In the genomic region with DNA sequence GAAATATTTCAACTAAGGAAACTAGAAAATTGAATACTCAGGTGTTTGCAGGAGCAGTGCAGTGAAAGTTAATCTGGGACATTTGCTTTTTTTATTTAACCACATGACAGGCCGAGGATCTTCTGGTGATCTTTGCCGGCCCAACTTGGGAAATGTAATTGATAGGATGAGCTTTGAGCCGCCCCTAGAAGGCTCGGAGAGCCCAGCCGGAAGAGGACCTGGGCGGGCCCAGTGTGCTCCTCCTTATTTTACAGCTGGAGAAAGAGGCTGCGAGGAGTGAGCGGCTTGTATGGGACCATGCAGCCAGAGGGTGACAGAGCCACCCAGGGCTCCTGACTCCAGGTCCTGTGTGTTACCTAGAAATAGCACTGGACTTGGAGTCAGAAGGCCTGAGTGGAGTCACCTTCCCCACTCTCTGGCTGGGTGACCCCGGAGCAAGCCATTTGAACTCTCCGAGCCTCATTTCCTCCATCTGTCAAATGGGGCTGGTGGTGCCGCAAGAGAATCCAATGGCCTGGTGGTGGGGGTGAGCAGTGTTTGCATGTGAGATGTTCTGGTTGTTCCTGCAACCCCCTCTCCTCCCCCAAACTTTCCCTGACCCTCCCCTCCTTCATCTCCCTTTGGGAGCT, we compare ENCODE assay signal across 8 cellular contexts. TPM values are rescaled to one million over a fixed set of nuclear protein-coding genes. Genes with fewer than 3 reads are reported as not detected.
DNase-seq lines count a peak whose midpoint lies in the region; ATAC-seq and TF ChIP-seq lines count a peak whose summit lies in the region.

No MANE protein-coding gene starts in this region.

- peaks cover under 1 to 2% of the 10 kb centered on the region in 2 experiments for H3K27me3 ChIP-seq in mesenchymal stem cell (ENCODE audit: control insufficient read depth in 1 of 2, insufficient read depth in 1 of 2, low read length in 2 of 2)
- H3K27me3 ChIP-seq in uterus: no peaks in the 10 kb centered on the region

- no peaks in the 10 kb centered on the region for H3K9me3 Mint-ChIP-seq in activated naive CD4-positive, alpha-beta T cell treated with anti-CD3 and anti-CD28 coated beads, Interleukin-2, amount 50 U/mL, for 24 hours

- 27% methylated on average over 10 of the region's 11 CpGs for WGBS in mesenchymal stem cell

- H3K27ac Mint-ChIP-seq in activated naive CD4-positive, alpha-beta T cell treated with anti-CD3 and anti-CD28 coated beads, Interleukin-2, amount 50 U/mL, for 24 hours: peak overlapping the region; percentile 68

- no peak overlapping the region for H2BK120ac ChIP-seq in mesenchymal stem cell (ENCODE audit: low read depth, low read length)

- H2BK5ac ChIP-seq in mesenchymal stem cell (ENCODE audit: low read depth, low read length, poor library complexity, severe bottlenecking): no peak overlapping the region

- no peak overlapping the region for H3K23ac ChIP-seq in mesenchymal stem cell (ENCODE audit: low read length in 2 of 2)

- H3K36me3 Mint-ChIP-seq in activated naive CD4-positive, alpha-beta T cell treated with anti-CD3 and anti-CD28 coated beads, Interleukin-2, amount 50 U/mL, for 24 hours: peaks cover 2% of the 10 kb centered on the region

- H4K8ac ChIP-seq in mesenchymal stem cell (ENCODE audit: low read length): no peak overlapping the region

- no peak for TF ChIP-seq POLR2A in uterus (IDR thresholded peaks at IDR 0.05)

- no peak for TF ChIP-seq CTCF in choroid plexus epithelial cell (conservative IDR thresholded peaks at IDR 0.05; ENCODE audit: low read depth, low read length)
- TF ChIP-seq CTCF in uterus (IDR thresholded peaks at IDR 0.05): no peak

- no peaks in the 10 kb centered on the region for H3K9me3 ChIP-seq in mesenchymal stem cell (ENCODE audit: control insufficient read depth, low read length)
- H3K9me3 ChIP-seq in uterus: no peaks in the 10 kb centered on the region

- no peak overlapping the region for H3K14ac ChIP-seq in mesenchymal stem cell (ENCODE audit: low read length in 2 of 2)

- no peak for DNase-seq in activated naive CD4-positive, alpha-beta T cell treated with Interleukin-2 at 50 U/mL for 16 hours
- DNase-seq in choroid plexus epithelial cell (ENCODE audit: low read depth) (peak; percentile 68), mesenchymal stem cell (peak; percentile 46), uterus (peak; percentile 42 to 50), cerebellar cortex (ENCODE audit: low spot score) (no peak)

- no peaks in the 10 kb centered on the region for H3K27me3 Mint-ChIP-seq in activated naive CD4-positive, alpha-beta T cell treated with anti-CD3 and anti-CD28 coated beads, Interleukin-2, amount 50 U/mL, for 24 hours

- ATAC-seq in HG02852 (IDR thresholded peaks at IDR 0.05; ENCODE audit: unreplicated experiment) (no peak), GM19395 (IDR thresholded peaks at IDR 0.05; ENCODE audit: unreplicated experiment) (no peak)

- no peak overlapping the region for H2AFZ ChIP-seq in mesenchymal stem cell (ENCODE audit: low read depth, low read length)

- no peak overlapping the region for H2AK5ac ChIP-seq in mesenchymal stem cell (ENCODE audit: low read length, severe bottlenecking)

- H3K4me1 ChIP-seq in mesenchymal stem cell (ENCODE audit: control insufficient read depth, insufficient read depth, low read depth, low read length) (peaks cover 14% of the 10 kb centered on the region), uterus (peaks cover 0 to 6% of the 10 kb centered on the region in 2 donors)

- H3K36me3 ChIP-seq in mesenchymal stem cell (ENCODE audit: control insufficient read depth in 1 of 2, insufficient read depth in 2 of 2, low read depth in 1 of 2, low read length in 2 of 2) (no peaks in the 10 kb centered on the region), uterus (no peaks in the 10 kb centered on the region)

- intact Hi-C loops in uterus (cut with DNase I; ENCODE audit: low total_unique reads): no loop called here

- H2BK15ac ChIP-seq in mesenchymal stem cell (ENCODE audit: low read depth, poor library complexity, severe bottlenecking): peak overlapping the region; percentile 76

- peak overlapping the region in 1 of 2 experiments; percentile 48 for H2BK12ac ChIP-seq in mesenchymal stem cell (ENCODE audit: low read length in 2 of 2)

- H3K4me2 ChIP-seq in mesenchymal stem cell (ENCODE audit: low read length, poor library complexity, severe bottlenecking): peak overlapping the region; percentile 99

- peaks cover 21% of the 10 kb centered on the region for H3K79me1 ChIP-seq in mesenchymal stem cell (replicated peaks; ENCODE audit: low read length, poor library complexity, severe bottlenecking)

- H3K4me1 Mint-ChIP-seq in activated naive CD4-positive, alpha-beta T cell treated with anti-CD3 and anti-CD28 coated beads, Interleukin-2, amount 50 U/mL, for 24 hours: peaks cover 18% of the 10 kb centered on the region

- H3K4ac ChIP-seq in mesenchymal stem cell (ENCODE audit: low read depth in 1 of 2, low read length in 2 of 2): no peak overlapping the region

- no peak overlapping the region for H4K91ac ChIP-seq in mesenchymal stem cell (ENCODE audit: low read length)

- H3K27ac ChIP-seq in mesenchymal stem cell (ENCODE audit: low read length, poor library complexity, severe bottlenecking) (no peak overlapping the region), uterus (peak overlapping the region; percentile 78 to 81)

- H3K4me3 ChIP-seq in choroid plexus epithelial cell (ENCODE audit: low read depth, low read length) (peak overlapping the region; percentile 83), mesenchymal stem cell (ENCODE audit: insufficient read depth in 1 of 2, low read depth in 1 of 2, low read length in 2 of 2) (peak overlapping the region in 1 of 2 experiments; percentile 84), uterus (peak overlapping the region; percentile 69 to 83)

- peak overlapping the region; percentile 86 for H3K4me3 Mint-ChIP-seq in activated naive CD4-positive, alpha-beta T cell treated with anti-CD3 and anti-CD28 coated beads, Interleukin-2, amount 50 U/mL, for 24 hours

- H3K9ac ChIP-seq in mesenchymal stem cell (ENCODE audit: low read length): peak overlapping the region; percentile 78

- H3K18ac ChIP-seq in mesenchymal stem cell (ENCODE audit: low read depth in 1 of 2, low read length in 2 of 2): no peak overlapping the region

RNA-seq across cellular contexts. Expression of a gene that starts 2.5 kb away (rescaled TPM):
- 1.9 TPM for polyA plus RNA-seq in mesenchymal stem cell (2013, experiment 1 of 2)
- polyA plus RNA-seq in mesenchymal stem cell (2013, experiment 2 of 2): 2.4 TPM
- total RNA-seq in uterus: 10 to 100 TPM in 1 of 4 donors, 1 to 10 TPM in 2, under 1 TPM in 1; 0.88 to 17.7 (median 1.9) TPM

Comparison
In these comparisons a context has a peak if more than half of its experiments do, and no peak if none do; other contexts are left out.
1. DNase-seq: peak in choroid plexus epithelial cell (single experiment), mesenchymal stem cell (single experiment) and uterus (2 of 2); none in activated naive CD4-positive, alpha-beta T cell treated with Interleukin-2 at 50 U/mL for 16 hours (single experiment) and cerebellar cortex (single experiment).